8 cellular contexts compared by ENCODE assay signal in genomic region chr19:33521480-33522370, GRCh38. TPM values are rescaled to one million over a fixed set of nuclear protein-coding genes. Genes with fewer than 3 reads are reported as not detected.
DNase-seq lines count a peak whose midpoint lies in the region; ATAC-seq and TF ChIP-seq lines count a peak whose summit lies in the region.

Gene PEPD (minus strand): TSS chr19:33521791. CDS start chr19:33521760, 31 bp downstream.

- no peak for TF ChIP-seq CTCF in coronary artery (IDR thresholded peaks at IDR 0.05)

- no peaks in the 10 kb centered on the region for H3K9me3 Mint-ChIP-seq in activated CD4-positive, alpha-beta T cell treated with anti-CD3 and anti-CD28 coated beads, Interleukin-2, amount 10 ng/mL, durations not matched to agents 24 days and 14 days

- H3K36me3 Mint-ChIP-seq in activated CD4-positive, alpha-beta T cell treated with anti-CD3 and anti-CD28 coated beads, Interleukin-2, amount 10 ng/mL, durations not matched to agents 24 days and 14 days (ENCODE audit: low read depth), result no peaks in the 10 kb centered on the region

- ATAC-seq in GM19043 (IDR thresholded peaks at IDR 0.05; ENCODE audit: low read depth, unreplicated experiment) (peak; percentile 91), HG03378 (IDR thresholded peaks at IDR 0.05; ENCODE audit: unreplicated experiment) (peak; percentile 53), left lobe of liver (peak; percentile 82)

- peak within 1 kb of the TSS; percentile 93 for H3K4me3 Mint-ChIP-seq in activated CD4-positive, alpha-beta T cell treated with anti-CD3 and anti-CD28 coated beads, Interleukin-2, amount 10 ng/mL, durations not matched to agents 24 days and 14 days

- intact Hi-C loops in activated CD4-positive, alpha-beta T cell treated with anti-CD3 and anti-CD28 coated beads, Interleukin-2, amount 10 ng/mL, durations not matched to agents 24 days and 14 days (cut with micrococcal nuclease), result no loop called here

- peak within 1 kb of the TSS; percentile 41 for H3K27ac Mint-ChIP-seq in activated CD4-positive, alpha-beta T cell treated with anti-CD3 and anti-CD28 coated beads, Interleukin-2, amount 10 ng/mL, durations not matched to agents 24 days and 14 days

- H3K27ac ChIP-seq in coronary artery, result peak within 1 kb of the TSS; percentile 42

- peaks cover 13% of the 10 kb centered on the region for H3K4me1 Mint-ChIP-seq in activated CD4-positive, alpha-beta T cell treated with anti-CD3 and anti-CD28 coated beads, Interleukin-2, amount 10 ng/mL, durations not matched to agents 24 days and 14 days

- peak within 1 kb of the TSS; percentile 89 for H3K4me3 ChIP-seq in coronary artery

- DNase-seq in AG20443 (ENCODE audit: low spot score) (peak; percentile 100), NCI-H510A treated with DMSO at 0.1 percent for 48 hours (lab: John Stamatoyannopoulos, UW) (peak; percentile 58), coronary artery (ENCODE audit: low spot score) (peak; percentile 96), left lobe of liver (ENCODE audit: low spot score) (peak; percentile 92)
- DNase-seq in activated CD4-positive, alpha-beta T cell treated with anti-CD3 and anti-CD28 coated beads, Interleukin-2, amount 10 ng/mL, durations not matched to agents 24 days and 14 days, result peak; percentile 93
- peak; percentile 87 for DNase-seq in stimulated activated CD4-positive, alpha-beta T cell treated with anti-CD3 and anti-CD28 coated beads, Interleukin-2, amount 100 ng/mL, for 24 hours

- peaks cover 7% of the 10 kb centered on the region for H3K27me3 Mint-ChIP-seq in activated CD4-positive, alpha-beta T cell treated with anti-CD3 and anti-CD28 coated beads, Interleukin-2, amount 10 ng/mL, durations not matched to agents 24 days and 14 days

RNA-seq across cellular contexts. Expression of gene PEPD, which starts in this region (rescaled TPM):
- 17.1 and 21.1 TPM in 2 replicates for total RNA-seq in activated CD4-positive, alpha-beta T cell treated with anti-CD3 and anti-CD28 coated beads, Interleukin-2, amount 10 ng/mL, durations not matched to agents 24 days and 14 days
- total RNA-seq in left lobe of liver, result 201 TPM

Comparison
In these comparisons a context has a peak if more than half of its experiments do, and no peak if none do; other contexts are left out.
1. Peak in every context shown above with its lines: DNase-seq, ATAC-seq, H3K4me3 ChIP-seq and H3K27ac ChIP-seq.